In genomic region chr4:158450741-158451140, GRCh38 we compare ENCODE assay signal across 25 cellular contexts.
DNase-seq lines count a peak whose midpoint lies in the region; ATAC-seq, FAIRE-seq and TF ChIP-seq lines count a peak whose summit lies in the region.
"Had no signal": no experiment of that assay in that cellular context is flagged by ENCODE, and none has a peak within 500 bp of the region (broad histone marks: within the 10 kb centered on the region; RNA-seq: fewer than 3 reads in every experiment).

No MANE protein-coding gene starts in this region.

- in situ Hi-C loops in GM23248 (cut with MboI): no loop called here

- FAIRE-seq in endometrium (lab: Jason Lieb, UNC) (peak; percentile 90), keratinocyte (lab: Jason Lieb, UNC) (peak; percentile 17)
- FAIRE-seq: A549, GM12892, H1, RCC 7860 had no signal

- no peaks in the 10 kb centered on the region for H4K20me1 ChIP-seq in GM23248 (ENCODE audit: insufficient read depth)
- no peaks in the 10 kb centered on the region for H4K20me1 ChIP-seq in keratinocyte (ENCODE audit: control insufficient read depth, extremely low read depth, insufficient read depth, low read length)
- H4K20me1 ChIP-seq: BLaER1 had no signal

- H3F3A ChIP-seq in GM23248 (ENCODE audit: insufficient read depth): peaks cover 20% of the 10 kb centered on the region

- H3K9ac ChIP-seq in GM23248 (no peak overlapping the region), keratinocyte (ENCODE audit: control insufficient read depth, extremely low read depth, insufficient read depth, low read length) (no peak overlapping the region)
- H3K9ac ChIP-seq: BLaER1 had no signal

- dilution Hi-C loops in keratinocyte (cut with MboI; ENCODE audit: extremely low pct_ligation_motif_present, low sequenced_read_pairs): no loop called here

- no peaks in the 10 kb centered on the region for H3K27me3 ChIP-seq in BJ (ENCODE audit: control insufficient read depth, insufficient read depth, low read length)
- no peaks in the 10 kb centered on the region for H3K27me3 ChIP-seq in GM23248 (replicated peaks; ENCODE audit: insufficient read depth)
- H3K27me3 ChIP-seq in keratinocyte (ENCODE audit: control insufficient read depth, extremely low read depth, insufficient read depth, low read length): no peaks in the 10 kb centered on the region
- H3K27me3 ChIP-seq: BLaER1, MG63, SJCRH30 had no signal

- WGBS in GM23248 (ENCODE audit: low coverage in 1 of 2, low lambda C conversion rate in 2 of 2, missing lambda C conversion rate in 2 of 2), 2 experiments: 0 to 3% methylated on average over 1 of the region's 1 CpG

- H2AFZ ChIP-seq in GM23248 (peak overlapping the region; percentile 53), keratinocyte (ENCODE audit: control insufficient read depth, low read length) (no peak overlapping the region)

- TF ChIP-seq CTCF in BJ (IDR thresholded peaks at IDR 0.05; ENCODE audit: insufficient read depth, low read depth, low read length): no peak
- no peak for TF ChIP-seq CTCF in keratinocyte (optimal IDR thresholded peaks at IDR 0.05 in 1 of 3, IDR thresholded peaks at IDR 0.05 in 1 of 3, conservative IDR thresholded peaks at IDR 0.05 in 1 of 3; ENCODE audit: extremely low read depth in 1 of 3, insufficient read depth in 2 of 3, low read length in 3 of 3)
- TF ChIP-seq CTCF in mucosa of descending colon (IDR thresholded peaks at IDR 0.05): no peak

- H3K27ac ChIP-seq in GM23248 (peak overlapping the region; percentile 51), keratinocyte (ENCODE audit: control insufficient read depth, insufficient read depth, low read length) (no peak overlapping the region)
- H3K27ac ChIP-seq: A549, BLaER1, SJCRH30 had no signal

- ATAC-seq in HG02885 (IDR thresholded peaks at IDR 0.05; ENCODE audit: poor library complexity, unreplicated experiment): no peak
- no peak for ATAC-seq in mucosa of descending colon
- ATAC-seq: A549 had no signal

- H3K4me1 ChIP-seq in GM23248 (ENCODE audit: insufficient read depth) (peaks cover 23% of the 10 kb centered on the region), keratinocyte (ENCODE audit: control insufficient read depth, extremely low read depth, insufficient read depth, low read length) (no peaks in the 10 kb centered on the region), mucosa of descending colon (ENCODE audit: low read depth) (no peaks in the 10 kb centered on the region)
- H3K4me1 ChIP-seq: A549, BLaER1, SJCRH30 had no signal

- H3K79me2 ChIP-seq in GM23248 (ENCODE audit: insufficient read depth) (no peaks in the 10 kb centered on the region), keratinocyte (ENCODE audit: control insufficient read depth, insufficient read depth, low read length) (no peaks in the 10 kb centered on the region)

- H3K4me3 ChIP-seq in BJ (ENCODE audit: low read depth, low read length) (no peak overlapping the region), GM23248 (peak overlapping the region; percentile 47; the same call in 1 of the 2 replicates), keratinocyte (ENCODE audit: control insufficient read depth in 2 of 3, extremely low read depth in 1 of 3, insufficient read depth in 2 of 3, low read depth in 1 of 3, low read length in 3 of 3) (no peak overlapping the region), mucosa of descending colon (no peak overlapping the region)
- H3K4me3 ChIP-seq: A549, BLaER1, MG63, SJCRH30 had no signal

- H3K36me3 ChIP-seq in BJ (ENCODE audit: control insufficient read depth, insufficient read depth, low read length) (no peaks in the 10 kb centered on the region), GM23248 (ENCODE audit: low read depth) (no peaks in the 10 kb centered on the region), keratinocyte (ENCODE audit: control insufficient read depth in 2 of 2, extremely low read depth in 1 of 2, insufficient read depth in 2 of 2, low read length in 2 of 2) (no peaks in the 10 kb centered on the region), mucosa of descending colon (ENCODE audit: low read depth) (no peaks in the 10 kb centered on the region)
- H3K36me3 ChIP-seq: BLaER1, MG63, SJCRH30 had no signal

- CTCF ChIA-PET in BJ (lab: Yijun Ruan, JAX): no interaction called here

- H3K4me2 ChIP-seq in GM23248 (ENCODE audit: unreplicated experiment) (peak overlapping the region; percentile 62), keratinocyte (ENCODE audit: control insufficient read depth, extremely low read depth, insufficient read depth, low read depth, low read length) (no peak overlapping the region)
- H3K4me2 ChIP-seq: A549, BLaER1 had no signal

- DNase-seq in BJ (ENCODE audit: low read depth) (peak; percentile 67), GM23248 (peak; percentile 53), keratinocyte (ENCODE audit: low read depth, low spot score) (no peak), GM19238 (ENCODE audit: insufficient read length, low spot score) (no peak), mucosa of descending colon (no peak)
- DNase-seq in activated CD4-positive, alpha-beta T cell treated with anti-CD3 and anti-CD28 coated beads, Interleukin-2, amount 50 U/mL, for 4 hours: no peak
- DNase-seq: CD4-positive, alpha-beta T cell; COR-L47; DMS79; Kasumi-1; MG63; NCI-H1048; NCI-H1417 treated with DMSO at 0.1 percent for 48 hours; NCI-H2029; NCI-H226; NCI-H524 treated with DMSO at 0.1 percent for 48 hours; OCI-M1; SJCRH30 had no signal

- no peaks in the 10 kb centered on the region for H3K9me2 ChIP-seq in GM23248 (ENCODE audit: insufficient read depth)

- POLR2A ChIA-PET in BJ (lab: Charles Lee): no interaction called here

- H3K9me3 ChIP-seq in GM23248 (ENCODE audit: low read depth) (no peaks in the 10 kb centered on the region), keratinocyte (ENCODE audit: control insufficient read depth, low read depth, low read length) (no peaks in the 10 kb centered on the region), mucosa of descending colon (no peaks in the 10 kb centered on the region)
- H3K9me3 ChIP-seq: A549, BLaER1, SJCRH30 had no signal

- intact Hi-C loops in mucosa of descending colon (cut with DNase I, micrococcal nuclease): no loop called here

- H3K9me1 ChIP-seq in keratinocyte (ENCODE audit: control insufficient read depth, extremely low read depth, insufficient read depth, low read length): no peaks in the 10 kb centered on the region

Comparison
In these comparisons a context has a peak if more than half of its experiments do, and no peak if none do; other contexts are left out.
1. DNase-seq: peak in BJ (single experiment) and GM23248 (single experiment); none in keratinocyte (single experiment), GM19238 (single experiment), mucosa of descending colon (0 of 3) and activated CD4-positive, alpha-beta T cell treated with anti-CD3 and anti-CD28 coated beads, Interleukin-2, amount 50 U/mL, for 4 hours (0 of 2).